Comparison of ENCODE assay signal across 22 cellular contexts in genomic region chr18:55385770-55386169, GRCh38.
DNase-seq lines count a peak whose midpoint lies in the region; ATAC-seq, FAIRE-seq and TF ChIP-seq lines count a peak whose summit lies in the region.
"Had no signal": no experiment of that assay in that cellular context is flagged by ENCODE, and none has a peak within 500 bp of the region (broad histone marks: within the 10 kb centered on the region; RNA-seq: fewer than 3 reads in every experiment).

No MANE protein-coding gene starts in this region.

- no peaks in the 10 kb centered on the region for H3K27me3 ChIP-seq in A673 (replicated peaks; ENCODE audit: insufficient read depth, low read depth, low read length, poor library complexity)
- H3K27me3 ChIP-seq: brain microvascular endothelial cell, upper lobe of left lung had no signal

- peak; percentile 64 for FAIRE-seq in D721Med (lab: Jason Lieb, UNC)
- FAIRE-seq: kidney had no signal

- no TSS peak for BruUV-seq in A673 (replicated peaks; lab: Mats Ljungman, UMichigan)

- H3K9me3 ChIP-seq in A673 (ENCODE audit: low read depth, low read length, poor library complexity, severe bottlenecking), result peaks cover 11% of the 10 kb centered on the region

- CTCF ChIA-PET in A673 (lab: Charles Lee), result no interaction called here

- in situ Hi-C loops in SK-MEL-5 (cut with HindIII; ENCODE audit: low pct_unique_long_range_greater_than_20kb, low sequenced_read_pairs), result no loop called here

- H3K4me3 ChIP-seq in A673 (ENCODE audit: low read depth, low read length, poor library complexity, severe bottlenecking), result no peak overlapping the region
- H3K4me3 ChIP-seq: upper lobe of left lung had no signal

- no peaks in the 10 kb centered on the region for H3K4me1 ChIP-seq in A673 (ENCODE audit: insufficient read depth, low read length, poor library complexity, severe bottlenecking)

- intact Hi-C loops in posterior cingulate gyrus (cut with DNase I), result loop anchor here (5.0 kb wide), 1 partner anchor 33 kb away; no protein-coding TSS in a partner anchor
- intact Hi-C loops in A673 (cut with micrococcal nuclease; ENCODE audit: unreplicated experiment), result no loop called here

- no peak for DNase-seq in D721Med (ENCODE audit: insufficient read length, low spot score)
- DNase-seq in SK-MEL-5 (ENCODE audit: low read depth, low spot score), result peak; percentile 61
- peak; percentile 51 to 95 (median 66) for DNase-seq in posterior cingulate gyrus
- no peak for DNase-seq in activated CD4-positive, alpha-beta T cell treated with anti-CD3 and anti-CD28 coated beads, Interleukin-2, amount 50 U/mL, for 4 hours
- DNase-seq in A673 (ENCODE audit: low spot score), result no peak
- DNase-seq: activated CD4-positive, alpha-beta T cell treated with anti-CD3 and anti-CD28 coated beads for 36 hours; activated naive CD8-positive, alpha-beta T cell treated with anti-CD3 and anti-CD28 coated beads for 36 hours; brain microvascular endothelial cell; DMS79; H7; Karpas-422; kidney; mesenchymal stem cell; NCI-H187 treated with DMSO at 0.1 percent for 48 hours; NCI-H446 treated with DMSO at 0.1 percent for 48 hours; stimulated activated CD4-positive, alpha-beta T cell treated with anti-CD3 and anti-CD28 coated beads, Interleukin-2, amount 100 ng/mL, for 48 hours; SW 1271; upper lobe of left lung had no signal

- no peaks in the 10 kb centered on the region for H3K36me3 ChIP-seq in A673 (ENCODE audit: insufficient read depth, low read length, poor library complexity, severe bottlenecking)
- H3K36me3 ChIP-seq: brain microvascular endothelial cell, upper lobe of left lung had no signal

- H3K27ac ChIP-seq in A673 (ENCODE audit: low read depth, low read length, poor library complexity, severe bottlenecking), result no peak overlapping the region
- H3K27ac ChIP-seq: brain microvascular endothelial cell had no signal

- POLR2A ChIA-PET in A673 (lab: Charles Lee; ENCODE audit: low non-redundant PET), result no interaction called here

- no peak for TF ChIP-seq CTCF in D721Med (IDR thresholded peaks at IDR 0.05; ENCODE audit: insufficient read depth, missing control alignments)
- no peak for TF ChIP-seq CTCF in A673 (conservative IDR thresholded peaks at IDR 0.05; ENCODE audit: low read depth, low read length)

- ATAC-seq in esophagus mucosa (peak; percentile 80), GM18517 (IDR thresholded peaks at IDR 0.05; ENCODE audit: unreplicated experiment) (no peak), GM21825 (IDR thresholded peaks at IDR 0.05; ENCODE audit: unreplicated experiment) (no peak)
- ATAC-seq: activated CD4-positive, alpha-beta T cell treated with anti-CD3 and anti-CD28 coated beads for 36 hours; activated T-helper 17 cell treated with anti-CD3 and anti-CD28 coated beads, Interleukin-2, amount 50 U/mL, for 72 hours had no signal

Comparison
In these comparisons a context has a peak if more than half of its experiments do, and no peak if none do; other contexts are left out.
1. DNase-seq: peak in SK-MEL-5 (single experiment) and posterior cingulate gyrus (10 of 10); none in D721Med (single experiment), activated CD4-positive, alpha-beta T cell treated with anti-CD3 and anti-CD28 coated beads, Interleukin-2, amount 50 U/mL, for 4 hours (0 of 2) and A673 (single experiment).